ENCODE assay signal across 8 cellular contexts in genomic region chr20:17504326-17504897, GRCh38. TPM values are rescaled to one million over a fixed set of nuclear protein-coding genes. Genes with fewer than 3 reads are reported as not detected.
DNase-seq lines count a peak whose midpoint lies in the region; ATAC-seq and TF ChIP-seq lines count a peak whose summit lies in the region.

No MANE protein-coding gene starts in this region.

- H3K4me2 ChIP-seq in smooth muscle cell (peak overlapping the region; percentile 92), mesendoderm (ENCODE audit: low read length) (no peak overlapping the region)

- H3K4me3 Mint-ChIP-seq in T-cell: peak overlapping the region; percentile 86 to 88 (median 88)

- peak overlapping the region; percentile 28 to 90 for H3K27ac Mint-ChIP-seq in T-cell

- no peaks in the 10 kb centered on the region for H3K27me3 Mint-ChIP-seq in T-cell

- H3K4me1 Mint-ChIP-seq in T-cell: peaks cover 30 to 41% (median 31%) of the 10 kb centered on the region in 3 donors

- no peaks in the 10 kb centered on the region for H3K27me3 ChIP-seq in smooth muscle cell (ENCODE audit: low read depth)
- H3K27me3 ChIP-seq in mesendoderm (ENCODE audit: insufficient read depth, low read length, poor library complexity): no peaks in the 10 kb centered on the region

- H3F3A ChIP-seq in smooth muscle cell (ENCODE audit: low read depth): peaks cover 6% of the 10 kb centered on the region

- no peaks in the 10 kb centered on the region for H4K20me1 ChIP-seq in smooth muscle cell (ENCODE audit: low read depth)

- no peaks in the 10 kb centered on the region for H3K36me3 Mint-ChIP-seq in T-cell

- H3K9me3 ChIP-seq in smooth muscle cell (replicated peaks; ENCODE audit: low read depth): no peaks in the 10 kb centered on the region

- CTCF ChIA-PET in T-cell (lab: Charles Lee): interaction anchor here (0.6 to 2.6 kb wide), 32 partner anchors 9 to 805 kb away, joined by 3 to 19 read pairs (median 4); partner anchors contain the start of genes BFSP1 (in 1 of the 2), DSTN (in 1 of the 2) and RRBP1 (in 1 of the 2)

- H3K4me3 ChIP-seq in GM12865 (ENCODE audit: low read depth, low read length): peak overlapping the region; percentile 41
- H3K4me3 ChIP-seq in fibroblast of the aortic adventitia (ENCODE audit: low read depth, low read length): peak overlapping the region; percentile 45
- H3K4me3 ChIP-seq in smooth muscle cell: peak overlapping the region; percentile 51
- no peak overlapping the region for H3K4me3 ChIP-seq in mesendoderm (ENCODE audit: low read length)

- H4K8ac ChIP-seq in mesendoderm (ENCODE audit: low read depth, low read length): no peak overlapping the region

- peak overlapping the region; percentile 9 for H2AFZ ChIP-seq in smooth muscle cell (ENCODE audit: low read depth)

- WGBS in smooth muscle cell (ENCODE audit: low lambda C conversion rate): 48% methylated on average over 17 of the region's 17 CpGs
- no CpG with 5 or more reads among the region's 17 CpGs for WGBS in mesendoderm (ENCODE audit: extremely low coverage, insufficient coverage, low lambda C conversion rate)

- H3K79me1 ChIP-seq in mesendoderm (ENCODE audit: low read length): no peaks in the 10 kb centered on the region

- H3K36me3 ChIP-seq in smooth muscle cell (ENCODE audit: low read depth): no peaks in the 10 kb centered on the region
- H3K36me3 ChIP-seq in mesendoderm (ENCODE audit: control insufficient read depth, insufficient read depth, low read length): no peaks in the 10 kb centered on the region

- H3K9me3 Mint-ChIP-seq in T-cell: no peaks in the 10 kb centered on the region

- H3K56ac ChIP-seq in mesendoderm (ENCODE audit: low read length): no peak overlapping the region

- no peak overlapping the region for H3K18ac ChIP-seq in mesendoderm (ENCODE audit: low read length)

- TF ChIP-seq CTCF in GM12865 (IDR thresholded peaks at IDR 0.05; ENCODE audit: insufficient read depth, low read depth, low read length, missing control alignments) (no peak), fibroblast of the aortic adventitia (IDR thresholded peaks at IDR 0.05; ENCODE audit: insufficient read depth, low read length) (no peak), smooth muscle cell (IDR thresholded peaks at IDR 0.05; ENCODE audit: borderline replicate concordance, insufficient read depth, poor library complexity, severe bottlenecking) (no peak)

- no peak overlapping the region for H3K4ac ChIP-seq in mesendoderm (ENCODE audit: low read depth, low read length)

- H2AK5ac ChIP-seq in mesendoderm (ENCODE audit: low read length): no peak overlapping the region

- no peak overlapping the region for H4K5ac ChIP-seq in mesendoderm (ENCODE audit: low read length)

- DNase-seq in GM12865 (ENCODE audit: low read depth): no peak
- peak in 18 of 34 experiments; percentile 3 to 37 (median 13) for DNase-seq in T-cell
- peak; percentile 10 for DNase-seq in fibroblast of the aortic adventitia (ENCODE audit: low read depth)
- DNase-seq in smooth muscle cell (lab: John Stamatoyannopoulos, UW; ENCODE audit: unreplicated experiment): no peak
- DNase-seq in OCI-M1 (lab: John Stamatoyannopoulos, UW): no peak
- DNase-seq in mesendoderm: no peak
- no peak for DNase-seq in NCI-H1417 (lab: John Stamatoyannopoulos, UW)

- H3K4me1 ChIP-seq in smooth muscle cell (ENCODE audit: low read depth): no peaks in the 10 kb centered on the region
- H3K4me1 ChIP-seq in mesendoderm (ENCODE audit: control insufficient read depth, low read depth, low read length): no peaks in the 10 kb centered on the region

- no peak overlapping the region for H2BK15ac ChIP-seq in mesendoderm (replicated peaks; ENCODE audit: low read depth)

- H2BK5ac ChIP-seq in mesendoderm (ENCODE audit: low read length): no peak overlapping the region

- H3K23ac ChIP-seq in mesendoderm (ENCODE audit: low read length): no peak overlapping the region

- ATAC-seq in HG02588 (IDR thresholded peaks at IDR 0.05; ENCODE audit: unreplicated experiment) (peak; percentile 11), T-cell (replicated peaks in 1 of 4) (peak; percentile 33 to 57 (median 42))

- H3K27ac ChIP-seq in smooth muscle cell (ENCODE audit: low read depth) (no peak overlapping the region), mesendoderm (ENCODE audit: low read depth, low read length) (no peak overlapping the region)

- H2BK120ac ChIP-seq in mesendoderm (ENCODE audit: low read depth, low read length): no peak overlapping the region

- H3K9ac ChIP-seq in smooth muscle cell (ENCODE audit: low read depth): no peak overlapping the region
- H3K9ac ChIP-seq in mesendoderm (ENCODE audit: low read length): no peak overlapping the region

- POLR2A ChIA-PET in T-cell (lab: Charles Lee): interaction anchor here in 1 of 2 donors (0.5 to 0.7 kb wide), 2 partner anchors 89 to 491 kb away, joined by 3 to 9 read pairs; no protein-coding TSS in a partner anchor

- H3K79me2 ChIP-seq in smooth muscle cell (ENCODE audit: low read depth) (no peaks in the 10 kb centered on the region), mesendoderm (ENCODE audit: control insufficient read depth, insufficient read depth, low read length) (no peaks in the 10 kb centered on the region)

RNA-seq across cellular contexts. Expression of gene BFSP1, which starts 26.8 kb away (rescaled TPM):
- under 1 TPM; 0.25 to 0.53 (median 0.30) TPM for total RNA-seq in T-cell
- total RNA-seq in fibroblast of the aortic adventitia (ENCODE audit: low replicate concordance): 1.3 and 3.5 TPM in 2 replicates
- 0.76 and 1.0 TPM in 2 replicates for total RNA-seq in smooth muscle cell
- 1.3 and 1.6 TPM in 2 replicates for polyA plus RNA-seq in smooth muscle cell
- polyA plus RNA-seq in mesendoderm (2013, experiment 1 of 2): 2.2 TPM
- 2.4 TPM for polyA plus RNA-seq in mesendoderm (2013, experiment 2 of 2)

Comparison
In these comparisons a context has a peak if more than half of its experiments do, and no peak if none do; other contexts are left out.
1. DNase-seq: peak in T-cell (18 of 34) and fibroblast of the aortic adventitia (single experiment); none in GM12865 (single experiment), smooth muscle cell (single experiment), OCI-M1 (single experiment), mesendoderm (single experiment) and NCI-H1417 (0 of 3).